29 cellular contexts compared by ENCODE assay signal in genomic region chr5:148906968-148907367, GRCh38.
"Had no signal": no experiment of that assay in that cellular context is flagged by ENCODE, and none has a peak within 500 bp of the region (broad histone marks: within the 10 kb centered on the region; RNA-seq: fewer than 3 reads in every experiment).

No MANE protein-coding gene starts in this region.

- H3K9me3 Mint-ChIP-seq: immature natural killer cell, naive B cell, natural killer cell, neural crest cell had no signal

- H3K27ac ChIP-seq: left lung, lower lobe of right lung, pancreas, skin epidermis, stomach, testis, thyroid gland, transverse colon, upper lobe of left lung, vagina had no signal

- H3K36me3 Mint-ChIP-seq: naive B cell, natural killer cell had no signal

- DNase-seq: hypothalamus; immature natural killer cell; kidney; left colon; left lung; lower lobe of right lung; mammary epithelial cell; mesenchymal stem cell; naive B cell; natural killer cell; nucleus accumbens; pancreas; posterior cingulate gyrus; retina; right cardiac atrium; stimulated activated CD4-positive, alpha-beta T cell treated with anti-CD3 and anti-CD28 coated beads, Interleukin-12 subunit alpha, Interleukin-12 subunit beta, amount 100 ng/mL, for 4 hours; stimulated activated CD4-positive, alpha-beta T cell treated with anti-CD3 and anti-CD28 coated beads, Interleukin-15, amount 100 ng/mL, for 24 hours; stimulated activated CD4-positive, alpha-beta T cell treated with anti-CD3 and anti-CD28 coated beads, Interleukin-2, amount 100 ng/mL, for 24 hours; stimulated activated CD4-positive, alpha-beta T cell treated with anti-CD3 and anti-CD28 coated beads, Interleukin-4, amount 100 ng/mL, for 1 hour; stimulated activated naive CD4-positive, alpha-beta T cell; stomach; testis; thyroid gland; transverse colon; upper lobe of left lung had no signal

- ATAC-seq: left colon, left lung, lower lobe of right lung, natural killer cell, pancreas, right cardiac atrium, sciatic nerve had no signal

- H3K4me1 Mint-ChIP-seq: neural crest cell had no signal

- H3K27ac Mint-ChIP-seq: naive B cell had no signal

- H3K4me3 Mint-ChIP-seq: immature natural killer cell, naive B cell, natural killer cell, neural crest cell had no signal
